10 cellular contexts compared by ENCODE assay signal in the genomic region with DNA sequence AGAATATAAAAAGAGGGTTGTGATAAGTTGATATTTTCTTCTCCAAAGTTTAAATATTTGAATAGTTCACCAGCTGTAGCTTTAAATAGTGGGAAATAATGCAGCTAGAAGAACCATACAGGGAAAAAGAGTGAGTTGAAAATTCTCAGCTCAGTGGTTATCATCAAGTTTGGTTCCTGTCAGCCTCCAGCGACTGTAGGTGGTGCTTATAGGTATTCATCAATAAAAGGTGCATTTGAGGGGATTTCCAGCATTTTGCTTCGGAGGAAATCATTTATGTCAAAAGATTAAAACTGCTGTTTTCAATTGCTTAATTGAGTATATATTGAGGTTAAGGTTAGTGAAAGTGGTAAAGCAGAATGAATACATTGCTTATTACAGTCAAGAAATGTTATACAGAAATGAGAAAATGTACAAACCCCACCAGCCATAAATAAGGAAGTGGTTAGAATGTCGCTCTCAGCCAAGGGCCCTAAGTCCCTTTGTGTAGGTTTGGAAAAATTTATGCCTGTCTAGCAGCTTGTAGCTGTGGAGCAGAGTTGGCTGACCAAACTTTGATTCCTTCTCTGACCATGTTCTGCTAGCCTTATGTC.
DNase-seq lines count a peak whose midpoint lies in the region; ATAC-seq lines count a peak whose summit lies in the region.
"Had no signal": no experiment of that assay in that cellular context is flagged by ENCODE, and none has a peak within 500 bp of the region (broad histone marks: within the 10 kb centered on the region; RNA-seq: fewer than 3 reads in every experiment).

No MANE protein-coding gene starts in this region.

- no peak for DNase-seq in activated T-cell treated with anti-CD3 and anti-CD28 coated beads, Interleukin-2, amount 50 U/mL, for 4 hours
- DNase-seq in NCI-H2171 (lab: John Stamatoyannopoulos, UW), result no peak
- DNase-seq: activated B cell treated with CpG ODN at 0.5 μM for 24 hours, hippocampal formation had no signal

- ATAC-seq in GM19328 (IDR thresholded peaks at IDR 0.05; ENCODE audit: unreplicated experiment) (peak; percentile 72), HG02623 (IDR thresholded peaks at IDR 0.05; ENCODE audit: unreplicated experiment) (peak; percentile 74), HG03432 (IDR thresholded peaks at IDR 0.05; ENCODE audit: unreplicated experiment) (peak; percentile 88), HG03039 (IDR thresholded peaks at IDR 0.05; ENCODE audit: unreplicated experiment) (no peak)
- ATAC-seq in stimulated activated memory B cell treated with anti-CD40 and anti-IgM and Interleukin-4, amounts not matched to agents 10 μg/mL and 1 μg/mL and 100 μg/mL, for 72 hours, result peak; percentile 51
- no peak for ATAC-seq in activated T-cell treated with anti-CD3 and anti-CD28 coated beads, Interleukin-2, amount 50 U/mL, for 4 hours

- no peak overlapping the region for H3K4me3 Mint-ChIP-seq in stimulated activated memory B cell treated with anti-CD40 and anti-IgM and Interleukin-4, amounts not matched to agents 10 μg/mL and 1 μg/mL and 100 μg/mL, for 72 hours
- no peak overlapping the region for H3K4me3 Mint-ChIP-seq in activated T-cell treated with anti-CD3 and anti-CD28 coated beads, Interleukin-2, amount 50 U/mL, for 4 hours
- H3K4me3 Mint-ChIP-seq: activated B cell treated with CpG ODN at 0.5 μM for 24 hours, brain had no signal

- H3K36me3 Mint-ChIP-seq in stimulated activated memory B cell treated with anti-CD40 and anti-IgM and Interleukin-4, amounts not matched to agents 10 μg/mL and 1 μg/mL and 100 μg/mL, for 72 hours, result no peaks in the 10 kb centered on the region
- H3K36me3 Mint-ChIP-seq in activated T-cell treated with anti-CD3 and anti-CD28 coated beads, Interleukin-2, amount 50 U/mL, for 4 hours (ENCODE audit: insufficient read depth), result no peaks in the 10 kb centered on the region
- H3K36me3 Mint-ChIP-seq: brain had no signal

- H3K4me1 Mint-ChIP-seq in stimulated activated memory B cell treated with anti-CD40 and anti-IgM and Interleukin-4, amounts not matched to agents 10 μg/mL and 1 μg/mL and 100 μg/mL, for 72 hours, result no peaks in the 10 kb centered on the region
- no peaks in the 10 kb centered on the region for H3K4me1 Mint-ChIP-seq in activated T-cell treated with anti-CD3 and anti-CD28 coated beads, Interleukin-2, amount 50 U/mL, for 4 hours (ENCODE audit: low read depth)
- H3K4me1 Mint-ChIP-seq: activated B cell treated with CpG ODN at 0.5 μM for 24 hours had no signal

- H3K27ac Mint-ChIP-seq in stimulated activated memory B cell treated with anti-CD40 and anti-IgM and Interleukin-4, amounts not matched to agents 10 μg/mL and 1 μg/mL and 100 μg/mL, for 72 hours, result no peak overlapping the region
- H3K27ac Mint-ChIP-seq: activated B cell treated with CpG ODN at 0.5 μM for 24 hours, brain had no signal

- H3K9me3 Mint-ChIP-seq in stimulated activated memory B cell treated with anti-CD40 and anti-IgM and Interleukin-4, amounts not matched to agents 10 μg/mL and 1 μg/mL and 100 μg/mL, for 72 hours, result no peaks in the 10 kb centered on the region
- H3K9me3 Mint-ChIP-seq in activated T-cell treated with anti-CD3 and anti-CD28 coated beads, Interleukin-2, amount 50 U/mL, for 4 hours, result no peaks in the 10 kb centered on the region
- H3K9me3 Mint-ChIP-seq: activated B cell treated with CpG ODN at 0.5 μM for 24 hours had no signal

- H3K27me3 Mint-ChIP-seq in stimulated activated memory B cell treated with anti-CD40 and anti-IgM and Interleukin-4, amounts not matched to agents 10 μg/mL and 1 μg/mL and 100 μg/mL, for 72 hours, result no peaks in the 10 kb centered on the region
- no peaks in the 10 kb centered on the region for H3K27me3 Mint-ChIP-seq in activated T-cell treated with anti-CD3 and anti-CD28 coated beads, Interleukin-2, amount 50 U/mL, for 4 hours (ENCODE audit: low read depth)
- H3K27me3 Mint-ChIP-seq: activated B cell treated with CpG ODN at 0.5 μM for 24 hours had no signal

Comparison
In these comparisons a context has a peak if more than half of its experiments do, and no peak if none do; other contexts are left out.
1. ATAC-seq: peak in GM19328 (single experiment), HG02623 (single experiment), HG03432 (single experiment) and stimulated activated memory B cell treated with anti-CD40 and anti-IgM and Interleukin-4, amounts not matched to agents 10 μg/mL and 1 μg/mL and 100 μg/mL, for 72 hours (single experiment); none in activated T-cell treated with anti-CD3 and anti-CD28 coated beads, Interleukin-2, amount 50 U/mL, for 4 hours (0 of 2) and HG03039 (single experiment).